Comparison of ENCODE assay signal across 9 cellular contexts in the genomic region with DNA sequence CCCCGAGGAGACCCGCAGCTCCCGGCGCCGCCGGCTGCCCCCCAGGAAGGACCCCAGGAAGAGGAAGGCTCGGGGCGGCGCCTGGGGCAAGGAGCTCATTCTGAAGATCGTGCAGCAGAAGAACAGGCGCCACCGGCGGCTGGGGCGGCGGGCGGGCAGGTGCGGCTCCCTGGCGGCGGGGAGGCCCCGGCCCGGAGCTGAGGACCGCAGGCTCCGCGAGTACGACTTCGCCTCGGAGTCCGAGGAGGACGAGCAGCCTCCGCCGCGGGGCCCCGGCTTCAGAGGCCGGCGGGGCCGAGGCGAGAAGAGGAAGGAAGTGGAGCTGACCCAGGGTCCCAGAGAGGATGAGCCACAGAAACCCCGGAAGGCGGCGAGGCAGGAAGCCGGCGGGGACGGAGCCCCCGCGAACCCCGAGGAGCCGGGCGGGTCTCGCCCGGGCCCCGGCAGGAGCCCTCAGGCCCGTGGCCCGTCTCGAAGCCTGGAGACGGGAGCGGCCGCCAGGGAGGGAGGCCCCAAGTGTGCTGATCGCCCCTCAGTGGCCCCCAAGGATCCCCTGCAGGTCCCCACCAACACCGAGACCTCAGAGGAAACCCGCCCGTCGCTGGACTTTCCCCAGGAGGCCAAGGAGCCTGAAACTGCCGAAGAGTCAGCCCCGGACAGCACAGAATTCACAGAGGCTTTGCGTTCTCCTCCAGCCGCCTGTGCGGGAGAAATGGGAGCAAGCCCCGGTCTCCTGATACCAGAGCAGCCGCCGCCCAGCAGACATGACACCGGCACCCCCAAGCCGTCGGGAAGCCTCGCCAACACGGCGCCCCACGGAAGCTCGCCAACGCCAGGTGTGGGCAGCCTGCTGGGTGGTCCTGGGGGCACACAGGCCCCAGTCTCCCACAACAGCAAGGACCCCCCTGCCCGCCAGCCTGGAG. TPM values are rescaled to one million over a fixed set of nuclear protein-coding genes. Genes with fewer than 3 reads are reported as not detected.
DNase-seq lines count a peak whose midpoint lies in the region; ATAC-seq and TF ChIP-seq lines count a peak whose summit lies in the region.
"Had no signal": no experiment of that assay in that cellular context is flagged by ENCODE, and none has a peak within 500 bp of the region (broad histone marks: within the 10 kb centered on the region; RNA-seq: fewer than 3 reads in every experiment).

No MANE protein-coding gene starts in this region.

- H3K9me3 ChIP-seq in HUES48 (ENCODE audit: control insufficient read depth, insufficient read depth, low read length) (no peaks in the 10 kb centered on the region), heart right ventricle (no peaks in the 10 kb centered on the region)

- H3K4me3 Mint-ChIP-seq in activated T-cell treated with anti-CD3 and anti-CD28 coated beads, Interleukin-2, amount 50 U/mL, for 24 hours, result peak overlapping the region; percentile 70
- H3K4me3 Mint-ChIP-seq: brain had no signal

- no peak for TF ChIP-seq CTCF in heart right ventricle (IDR thresholded peaks at IDR 0.05)

- H3K4me3 ChIP-seq in HUES48 (ENCODE audit: low read depth, low read length) (peak overlapping the region; percentile 26; the same call in 1 of the 2 replicates), heart right ventricle (peak overlapping the region; percentile 16 to 72 (median 56))

- H3K36me3 Mint-ChIP-seq in activated T-cell treated with anti-CD3 and anti-CD28 coated beads, Interleukin-2, amount 50 U/mL, for 24 hours (ENCODE audit: low read depth), result no peaks in the 10 kb centered on the region
- H3K36me3 Mint-ChIP-seq: brain had no signal

- H3K27me3 ChIP-seq in HUES48 (ENCODE audit: control insufficient read depth, insufficient read depth, low read length), result no peaks in the 10 kb centered on the region; the same call in none of the 2 replicates
- H3K27me3 ChIP-seq in heart right ventricle, result peaks cover 9 to 48% (median 34%) of the 10 kb centered on the region in 7 donors

- 13 to 14% methylated on average over 70 to 80 of the region's 80 CpGs for WGBS in heart right ventricle, 2 donors

- H3K4me1 Mint-ChIP-seq in activated T-cell treated with anti-CD3 and anti-CD28 coated beads, Interleukin-2, amount 50 U/mL, for 24 hours (ENCODE audit: low read depth), result peaks cover 11% of the 10 kb centered on the region
- H3K4me1 Mint-ChIP-seq: brain had no signal

- H3K4me1 ChIP-seq in HUES48 (ENCODE audit: control insufficient read depth, insufficient read depth, low read length) (no peaks in the 10 kb centered on the region), heart right ventricle (peaks cover 0 to 26% (median 14%) of the 10 kb centered on the region in 9 donors)

- H3K9ac ChIP-seq in HUES48 (ENCODE audit: low read depth, low read length), result no peak overlapping the region

- H3K36me3 ChIP-seq in HUES48 (ENCODE audit: control insufficient read depth, insufficient read depth, low read length) (no peaks in the 10 kb centered on the region), heart right ventricle (no peaks in the 10 kb centered on the region)

- no peak overlapping the region for H3K27ac Mint-ChIP-seq in activated T-cell treated with anti-CD3 and anti-CD28 coated beads, Interleukin-2, amount 50 U/mL, for 24 hours
- H3K27ac Mint-ChIP-seq: brain had no signal

- H3K9me3 Mint-ChIP-seq in activated T-cell treated with anti-CD3 and anti-CD28 coated beads, Interleukin-2, amount 50 U/mL, for 24 hours, result no peaks in the 10 kb centered on the region
- H3K9me3 Mint-ChIP-seq: brain had no signal

- intact Hi-C loops in heart right ventricle (cut with DNase I) (loop anchor here in 7 of 10 donors (5.0 to 10.0 kb wide), 4 partner anchors 233 to 456 kb away; no protein-coding TSS in a partner anchor), posterior cingulate gyrus (cut with DNase I) (loop anchor here (10.0 kb wide), 1 partner anchor 476 kb away; the partner anchor contains the start of gene BANP)

- peaks cover 7% of the 10 kb centered on the region for H3K27me3 Mint-ChIP-seq in activated T-cell treated with anti-CD3 and anti-CD28 coated beads, Interleukin-2, amount 50 U/mL, for 24 hours
- H3K27me3 Mint-ChIP-seq: brain had no signal

- H3K27ac ChIP-seq in HUES48 (ENCODE audit: low read depth, low read length) (no peak overlapping the region), heart right ventricle (peak overlapping the region in 7 of 10 donors; percentile 50 to 89 (median 65))

- peak in 7 of 8 donors; percentile 2 to 70 (median 22) for ATAC-seq in heart right ventricle

- DNase-seq in D341Med (ENCODE audit: low spot score) (peak; percentile 72), heart right ventricle (peak; percentile 20 to 49), kidney glomerular epithelial cell (lab: John Stamatoyannopoulos, UW) (no peak), GOT3 (lab: John Stamatoyannopoulos, UW) (no peak), posterior cingulate gyrus (no peak)
- DNase-seq in activated T-cell treated with anti-CD3 and anti-CD28 coated beads, Interleukin-2, amount 50 U/mL, for 24 hours, result peak; percentile 71
- peak in 2 of 3 donors; percentile 17 to 20 for DNase-seq in stimulated activated CD4-positive, alpha-beta T cell treated with anti-CD3 and anti-CD28 coated beads, Interleukin-12 subunit alpha, Interleukin-12 subunit beta, amount 100 ng/mL, for 48 hours (ENCODE audit: low read depth in 2 of 3, low spot score in 1 of 3)

RNA-seq across cellular contexts. Expression of gene ZFPM1, which starts 22.3 kb away (rescaled TPM):
- total RNA-seq in heart right ventricle, result 1 to 10 TPM; 3.2 to 6.0 (median 4.4) TPM
- 10 to 100 TPM in 1 of 2 donors, 1 to 10 TPM in 1; 2.0 to 10.4 TPM for polyA plus RNA-seq in heart right ventricle

RNA-seq across cellular contexts. Expression of gene ZNF469, which starts 48.0 kb away (rescaled TPM):
- 1 to 10 TPM in 6 of 10 donors, under 1 TPM in 4; 0.59 to 1.7 (median 1.0) TPM for total RNA-seq in heart right ventricle
- polyA plus RNA-seq in heart right ventricle, result under 1 TPM; 0.23 to 0.73 TPM

Comparison
In these comparisons a context has a peak if more than half of its experiments do, and no peak if none do; other contexts are left out.
1. DNase-seq: peak in D341Med (single experiment), activated T-cell treated with anti-CD3 and anti-CD28 coated beads, Interleukin-2, amount 50 U/mL, for 24 hours (single experiment), heart right ventricle (2 of 2) and stimulated activated CD4-positive, alpha-beta T cell treated with anti-CD3 and anti-CD28 coated beads, Interleukin-12 subunit alpha, Interleukin-12 subunit beta, amount 100 ng/mL, for 48 hours (2 of 3); none in kidney glomerular epithelial cell (single experiment), GOT3 (single experiment) and posterior cingulate gyrus (0 of 10).